8 cellular contexts compared by ENCODE assay signal in the genomic region with DNA sequence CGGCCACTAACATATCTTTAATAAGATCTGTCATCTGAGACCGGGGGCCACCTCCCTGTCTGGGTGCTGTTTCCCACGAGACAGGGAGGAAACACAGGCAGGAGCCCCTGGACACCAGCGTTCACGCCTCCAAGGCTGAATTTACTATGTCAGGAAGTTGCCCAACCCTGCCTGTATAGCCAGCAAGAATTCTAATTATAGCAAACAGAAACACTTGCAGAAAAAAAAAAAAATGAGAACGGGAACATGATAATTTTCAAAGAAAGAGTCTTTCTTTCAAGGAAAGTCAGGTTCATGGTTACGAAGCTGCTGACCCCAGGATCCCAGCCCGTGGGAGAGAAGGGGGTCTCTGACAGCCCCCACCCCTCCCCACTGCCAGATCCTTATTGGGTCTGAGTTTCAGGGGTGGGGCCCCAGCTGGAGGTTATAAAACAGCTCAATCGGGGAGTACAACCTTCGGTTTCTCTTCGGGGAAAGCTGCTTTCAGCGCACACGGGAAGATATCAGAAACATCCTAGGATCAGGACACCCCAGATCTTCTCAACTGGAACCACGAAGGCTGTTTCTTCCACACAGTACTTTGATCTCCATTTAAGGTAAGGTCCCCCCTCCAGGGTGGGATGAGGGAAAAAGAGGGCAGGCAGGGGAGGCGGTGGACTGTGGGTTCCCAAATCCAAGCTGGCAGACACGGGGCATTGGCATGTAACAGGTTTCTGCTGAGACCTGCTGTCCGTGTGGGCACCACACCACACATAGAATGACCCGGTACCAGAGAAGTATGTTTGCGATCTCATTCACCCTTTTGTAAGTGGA. TPM values are rescaled to one million over a fixed set of nuclear protein-coding genes. Genes with fewer than 3 reads are reported as not detected.
A peak's percentile ranks its signal among the peaks of the same experiment; 100 is the strongest.
DNase-seq lines count a peak whose midpoint lies in the region; ATAC-seq and TF ChIP-seq lines count a peak whose summit lies in the region.

TSS of gene IL3RA (plus strand) at position 455 of the 813 bp plus-strand sequence. CDS start 4,981 bp downstream, outside the sequence.

- H3K36me3 ChIP-seq in ACC112 (ENCODE audit: insufficient read depth, low read length) (no peaks in the 10 kb centered on the region), ascending aorta (no peaks in the 10 kb centered on the region), transverse colon (no peaks in the 10 kb centered on the region)

- H3K27ac Mint-ChIP-seq in memory B cell: no peak within 1 kb of the TSS

- peak within 1 kb of the TSS; percentile 72 for H3K4me3 Mint-ChIP-seq in memory B cell

- H3K9me3 ChIP-seq in ascending aorta: no peaks in the 10 kb centered on the region
- peaks cover 4 to 7% of the 10 kb centered on the region in 2 donors for H3K9me3 ChIP-seq in transverse colon

- H3K4me1 Mint-ChIP-seq in memory B cell: peaks cover 6% of the 10 kb centered on the region

- in situ Hi-C loops in GM18951 (cut with MboI; ENCODE audit: low sequenced_read_pairs, unreplicated experiment): no loop called here
- in situ Hi-C loops in transverse colon (cut with MboI; ENCODE audit: low pct_ligation_motif_present in 1 of 4, low pct_unique_long_range_greater_than_20kb in 1 of 4, low sequenced_read_pairs in 3 of 4): no loop called here

- peaks cover under 1% of the 10 kb centered on the region for H3K36me3 Mint-ChIP-seq in memory B cell

- H3K9me3 Mint-ChIP-seq in memory B cell: peaks cover 3% of the 10 kb centered on the region

- 8% methylated on average over 8 to 19 of the region's 19 CpGs for WGBS in transverse colon (ENCODE audit: low coverage in 1 of 2), 2 donors

- intact Hi-C loops in ascending aorta (cut with DNase I) (no loop called here), transverse colon (cut with DNase I; ENCODE audit: low total_unique reads) (no loop called here)

- peak; percentile 66 for TF ChIP-seq POLR2A in GM18951 (IDR thresholded peaks at IDR 0.05; ENCODE audit: extremely low read depth, insufficient read depth, insufficient read length)
- TF ChIP-seq POLR2A in transverse colon (IDR thresholded peaks at IDR 0.05): no peak

- ATAC-seq in HG03571 (IDR thresholded peaks at IDR 0.05; ENCODE audit: unreplicated experiment): peak; percentile 44
- ATAC-seq in memory B cell (ENCODE audit: low read depth): peak; percentile 37
- ATAC-seq in esophagus mucosa: no peak

- peak within 1 kb of the TSS; percentile 72 for H2AFZ ChIP-seq in ACC112 (ENCODE audit: low read length, unreplicated experiment)

- no peaks in the 10 kb centered on the region for H3K4me1 ChIP-seq in ACC112 (ENCODE audit: control insufficient read depth, insufficient read depth, low read length, unreplicated experiment)
- H3K4me1 ChIP-seq in ascending aorta: no peaks in the 10 kb centered on the region
- peaks cover 0 to 11% (median 0%) of the 10 kb centered on the region in 4 donors for H3K4me1 ChIP-seq in transverse colon

- H3K27ac ChIP-seq in ACC112 (ENCODE audit: low read depth, low read length) (no peak within 1 kb of the TSS), ascending aorta (peak within 1 kb of the TSS; percentile 23 to 46), transverse colon (peak within 1 kb of the TSS; percentile 39 to 65 (median 49))

- H3K79me2 ChIP-seq in ACC112 (ENCODE audit: control insufficient read depth, insufficient read depth, low read length, unreplicated experiment): no peaks in the 10 kb centered on the region

- TF ChIP-seq EP300 in transverse colon (IDR thresholded peaks at IDR 0.05; ENCODE audit: low read depth): no peak

- H3K4me3 ChIP-seq in ACC112 (ENCODE audit: low read depth, low read length) (peak within 1 kb of the TSS; percentile 79), ascending aorta (peak within 1 kb of the TSS; percentile 53 to 66), transverse colon (peak within 1 kb of the TSS; percentile 3 to 53 (median 30))

- H3K27me3 ChIP-seq in ACC112 (ENCODE audit: insufficient read depth, low read length): peaks cover 7% of the 10 kb centered on the region; the same call in 1 of the 2 replicates
- no peaks in the 10 kb centered on the region for H3K27me3 ChIP-seq in ascending aorta
- no peaks in the 10 kb centered on the region for H3K27me3 ChIP-seq in transverse colon

- peak; percentile 28 to 77 for DNase-seq in ascending aorta (ENCODE audit: low spot score in 2 of 2)
- no peak for DNase-seq in memory B cell (ENCODE audit: low spot score in 2 of 2)
- peak; percentile 57 for DNase-seq in transverse colon
- no peak for DNase-seq in DMS53 (lab: John Stamatoyannopoulos, UW)

- H3K27me3 Mint-ChIP-seq in memory B cell: peaks cover 5% of the 10 kb centered on the region

- TF ChIP-seq CTCF in ascending aorta (IDR thresholded peaks at IDR 0.05) (no peak), transverse colon (IDR thresholded peaks at IDR 0.05) (no peak)

RNA-seq across cellular contexts. Expression of gene IL3RA, which starts in this region (rescaled TPM):
- total RNA-seq in ascending aorta: 71.9 TPM
- total RNA-seq in transverse colon: 10 to 100 TPM in 1 of 4 donors, 1 to 10 TPM in 3; 3.0 to 11.1 (median 5.8) TPM
- 1.2 TPM for total RNA-seq in esophagus mucosa

Comparison
In these comparisons a context has a peak if more than half of its experiments do, and no peak if none do; other contexts are left out.
1. DNase-seq: peak in ascending aorta (2 of 2) and transverse colon (single experiment); none in memory B cell (0 of 2) and DMS53 (single experiment).
2. Peak in every context shown above with its lines, with median percentiles within 50 percentile points of each other: H3K4me3 ChIP-seq.